In the genomic region with DNA sequence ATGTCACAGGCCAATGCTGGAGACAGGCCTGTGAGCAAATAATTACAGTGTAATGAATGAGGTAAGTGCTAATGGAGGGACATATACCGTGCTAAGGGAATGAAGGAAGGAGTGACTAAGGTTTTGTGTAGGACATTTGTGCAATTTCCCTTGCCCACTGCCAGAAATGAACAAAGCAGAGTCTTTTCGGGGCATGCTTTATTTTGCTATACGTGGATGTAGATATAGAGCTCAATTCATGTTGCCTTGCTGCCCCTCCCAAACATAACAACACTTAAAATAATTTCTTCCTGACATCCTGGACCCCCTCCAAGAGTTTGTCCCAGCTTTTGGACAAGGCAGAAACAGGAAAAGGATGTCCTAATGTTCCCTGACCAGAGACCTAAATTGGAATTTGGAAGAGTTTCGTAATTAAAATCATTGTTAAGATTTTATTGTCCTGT, we compare ENCODE assay signal across 10 cellular contexts. TPM values are rescaled to one million over a fixed set of nuclear protein-coding genes. Genes with fewer than 3 reads are reported as not detected.
DNase-seq lines count a peak whose midpoint lies in the region; ATAC-seq and TF ChIP-seq lines count a peak whose summit lies in the region.
"Had no signal": no experiment of that assay in that cellular context is flagged by ENCODE, and none has a peak within 500 bp of the region (broad histone marks: within the 10 kb centered on the region; RNA-seq: fewer than 3 reads in every experiment).

No MANE protein-coding gene starts in this region.

- no peak for TF ChIP-seq POLR2A in upper lobe of left lung (IDR thresholded peaks at IDR 0.05)

- H3K4me3 ChIP-seq in lower lobe of right lung (no peak overlapping the region), upper lobe of left lung (no peak overlapping the region)

- H3K36me3 ChIP-seq in lower lobe of right lung = no peaks in the 10 kb centered on the region
- no peaks in the 10 kb centered on the region for H3K36me3 ChIP-seq in upper lobe of left lung

- peak; percentile 22 for DNase-seq in SIG-M5 treated with dmso at 0.1 percent for 504 hours (lab: John Stamatoyannopoulos, UW; ENCODE audit: unreplicated experiment)
- no peak for DNase-seq in SIG-M5 (lab: John Stamatoyannopoulos, UW)
- DNase-seq in dermis microvascular lymphatic vessel endothelial cell (ENCODE audit: low read depth in 2 of 2) = peak; percentile 94 to 96
- DNase-seq in lower lobe of right lung = no peak
- no peak for DNase-seq in upper lobe of left lung
- DNase-seq in D341Med (ENCODE audit: low spot score) = no peak
- DNase-seq in activated CD8-positive, alpha-beta memory T cell treated with anti-CD3 and anti-CD28 coated beads, Interleukin-2, amount 50 U/mL, for 4 hours = no peak
- DNase-seq: midbrain, NCI-H510A had no signal

- H3K9me3 ChIP-seq in lower lobe of right lung = no peaks in the 10 kb centered on the region
- H3K9me3 ChIP-seq in upper lobe of left lung = no peaks in the 10 kb centered on the region

- no peaks in the 10 kb centered on the region for H3K27me3 ChIP-seq in lower lobe of right lung (ENCODE audit: low read depth)
- H3K27me3 ChIP-seq in upper lobe of left lung = no peaks in the 10 kb centered on the region

- intact Hi-C loops in lower lobe of right lung (cut with DNase I) = no loop called here

- WGBS in upper lobe of left lung, 2 donors = 30 to 37% methylated on average over 4 of the region's 4 CpGs

- no peak for TF ChIP-seq CTCF in lower lobe of right lung (IDR thresholded peaks at IDR 0.05)
- no peak for TF ChIP-seq CTCF in upper lobe of left lung (IDR thresholded peaks at IDR 0.05)

- H3K27ac ChIP-seq in lower lobe of right lung (peak overlapping the region; percentile 77), upper lobe of left lung (peak overlapping the region; percentile 78 to 89 (median 84))

- peak in 2 of 4 donors; percentile 14 to 85 for TF ChIP-seq EP300 in upper lobe of left lung (IDR thresholded peaks at IDR 0.05)

- ATAC-seq in lower lobe of right lung (peak; percentile 37 to 46), upper lobe of left lung (ENCODE audit: low FRiP score in 2 of 2) (peak; percentile 16 to 53), GM18867 (IDR thresholded peaks at IDR 0.05; ENCODE audit: unreplicated experiment) (no peak)

- H3K4me1 ChIP-seq in lower lobe of right lung = peaks cover 68% of the 10 kb centered on the region
- peaks cover 29 to 63% (median 53%) of the 10 kb centered on the region in 4 donors for H3K4me1 ChIP-seq in upper lobe of left lung

RNA-seq across cellular contexts. Expression of a gene that starts 23.7 kb away (rescaled TPM):
- under 0.01 TPM in 2 replicates for total RNA-seq in dermis microvascular lymphatic vessel endothelial cell
- 2.2 TPM for total RNA-seq in lower lobe of right lung
- total RNA-seq in upper lobe of left lung = 1 to 10 TPM in 4 of 6 donors, under 1 TPM in 2; under 0.01 to 3.3 (median 1.4) TPM

Comparison
In these comparisons a context has a peak if more than half of its experiments do, and no peak if none do; other contexts are left out.
1. DNase-seq: peak in SIG-M5 treated with dmso at 0.1 percent for 504 hours (single experiment) and dermis microvascular lymphatic vessel endothelial cell (2 of 2); none in SIG-M5 (single experiment), lower lobe of right lung (single experiment), upper lobe of left lung (0 of 2), D341Med (single experiment) and activated CD8-positive, alpha-beta memory T cell treated with anti-CD3 and anti-CD28 coated beads, Interleukin-2, amount 50 U/mL, for 4 hours (single experiment).